Comparison of ENCODE assay signal across 29 cellular contexts in genomic region chr17:76880268-76880667, GRCh38. TPM values are rescaled to one million over a fixed set of nuclear protein-coding genes. Genes with fewer than 3 reads are reported as not detected.
"Had no signal": no experiment of that assay in that cellular context is flagged by ENCODE, and none has a peak within 500 bp of the region (broad histone marks: within the 10 kb centered on the region; RNA-seq: fewer than 3 reads in every experiment).

No MANE protein-coding gene starts in this region.

- H3K36me3 Mint-ChIP-seq: mesothelial cell of epicardium; stimulated activated effector memory CD8-positive, alpha-beta T cell treated with anti-CD3 and anti-CD28 coated beads, Interleukin-12 subunit alpha, Interleukin-12 subunit beta, amount 100 ng/mL, for 72 hours had no signal

- H3K4me3 Mint-ChIP-seq: mesothelial cell of epicardium; natural killer cell treated with Interleukin-12 subunit alpha and Interleukin-12 subunit beta and Interleukin-15 and Interleukin-18, amount 100 ng/mL, for 72 hours; neural crest cell; stimulated activated effector memory CD8-positive, alpha-beta T cell treated with anti-CD3 and anti-CD28 coated beads, Interleukin-12 subunit alpha, Interleukin-12 subunit beta, amount 100 ng/mL, for 72 hours had no signal

- H3K9ac ChIP-seq: parathyroid adenoma had no signal

- H3K4me3 ChIP-seq: gastrocnemius medialis, mucosa of descending colon, right atrium auricular region, smooth muscle cell, stomach, thyroid gland, vagina had no signal

- H3K4me1 ChIP-seq: gastrocnemius medialis, parathyroid adenoma, right atrium auricular region, stomach, thyroid gland, vagina had no signal

- H3K9me3 Mint-ChIP-seq: natural killer cell treated with Interleukin-12 subunit alpha and Interleukin-12 subunit beta and Interleukin-15 and Interleukin-18, amount 100 ng/mL, for 72 hours; neural crest cell; stimulated activated effector memory CD8-positive, alpha-beta T cell treated with anti-CD3 and anti-CD28 coated beads, Interleukin-12 subunit alpha, Interleukin-12 subunit beta, amount 100 ng/mL, for 72 hours had no signal

- DNase-seq: effector CD4-positive, alpha-beta T cell; foreskin fibroblast; gastrocnemius medialis; head of caudate nucleus; mesenchymal stem cell; mucosa of descending colon; naive B cell; stimulated activated CD4-positive, alpha-beta T cell treated with anti-CD3 and anti-CD28 coated beads, Interleukin-12 subunit alpha, Interleukin-12 subunit beta, amount 100 ng/mL, for 4 hours; stimulated activated CD4-positive, alpha-beta T cell treated with anti-CD3 and anti-CD28 coated beads, Interleukin-1b, Interleukin-23, amount 100 ng/mL, for 48 hours; stimulated activated CD4-positive, alpha-beta T cell treated with anti-CD3 and anti-CD28 coated beads, Interleukin-4, amount 100 ng/mL, for 1 hour; stimulated activated naive CD4-positive, alpha-beta T cell treated with Interleukin-2 at 50 U/mL for 16 hours; stomach; thyroid gland; trophoblast cell had no signal

- H3K27ac Mint-ChIP-seq: mesothelial cell of epicardium; natural killer cell treated with Interleukin-12 subunit alpha and Interleukin-12 subunit beta and Interleukin-15 and Interleukin-18, amount 100 ng/mL, for 72 hours; progenitor cell of endocrine pancreas; stimulated activated effector memory CD8-positive, alpha-beta T cell treated with anti-CD3 and anti-CD28 coated beads, Interleukin-12 subunit alpha, Interleukin-12 subunit beta, amount 100 ng/mL, for 72 hours had no signal

- H3K4me1 Mint-ChIP-seq: naive B cell; stimulated activated effector memory CD8-positive, alpha-beta T cell treated with anti-CD3 and anti-CD28 coated beads, Interleukin-12 subunit alpha, Interleukin-12 subunit beta, amount 100 ng/mL, for 72 hours had no signal

- H3K36me3 ChIP-seq: gastrocnemius medialis, right atrium auricular region, stomach, thyroid gland, vagina had no signal

- H3K27me3 ChIP-seq: dorsolateral prefrontal cortex, right atrium auricular region, thyroid gland, vagina had no signal

- FAIRE-seq: keratinocyte had no signal

- ATAC-seq: esophagus mucosa; gastrocnemius medialis; left lobe of liver; mucosa of descending colon; sciatic nerve; stimulated activated effector memory CD8-positive, alpha-beta T cell treated with anti-CD3 and anti-CD28 coated beads, Interleukin-12 subunit alpha, Interleukin-12 subunit beta, amount 100 ng/mL, for 72 hours had no signal

- H3K9me3 ChIP-seq: gastrocnemius medialis, mucosa of descending colon, right atrium auricular region, stomach, thyroid gland, vagina had no signal

- H3K27ac ChIP-seq: epithelial cell of prostate, gastrocnemius medialis, parathyroid adenoma, right atrium auricular region, stomach, thyroid gland, vagina had no signal

RNA-seq across cellular contexts. Expression of gene MGAT5B, which starts 12.1 kb away (rescaled TPM):
- total RNA-seq: gastrocnemius medialis, left lobe of liver, right atrium auricular region had no signal
